ENCODE assay signal across 2 cellular contexts in the genomic region with DNA sequence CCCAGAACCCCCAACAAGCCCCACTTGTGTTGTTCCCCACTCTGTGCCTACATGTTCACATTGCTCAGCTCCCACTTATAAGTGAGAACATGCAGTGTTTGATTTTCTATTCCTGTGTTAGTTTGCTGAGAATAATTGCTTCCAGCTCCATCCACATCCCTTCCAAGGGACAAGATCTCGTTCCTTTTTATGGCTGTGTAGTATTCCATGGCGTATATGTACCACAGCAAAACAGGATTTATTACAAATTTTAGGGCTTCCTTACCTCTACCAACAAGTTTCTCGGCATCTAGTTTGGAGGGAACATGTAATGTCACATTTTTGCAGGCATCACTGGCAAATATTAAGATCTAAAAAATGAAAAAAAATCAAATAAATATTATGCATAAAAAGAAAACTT.
TF ChIP-seq lines count a peak whose summit lies in the region.

No MANE protein-coding gene starts in this region.

TF ChIP-seq in GM12891, 5 proteins besides CTCF, POLR2A, EP300 and RAD21:
- TF ChIP-seq POLR2AphosphoS5 (IDR thresholded peaks at IDR 0.05; ENCODE audit: low read depth, low read length) (no peak), TAF1 (IDR thresholded peaks at IDR 0.05; ENCODE audit: low read depth, low read length) (no peak), POU2F2 (IDR thresholded peaks at IDR 0.05; ENCODE audit: low read depth, low read length) (no peak), PAX5 (IDR thresholded peaks at IDR 0.05; ENCODE audit: insufficient read depth, low read length, severe bottlenecking) (no peak), SPI1 (IDR thresholded peaks at IDR 0.05; ENCODE audit: low read depth, low read length) (no peak)

TF ChIP-seq in K562, 482 proteins besides CTCF, POLR2A, EP300 and RAD21:
- TF ChIP-seq CEBPG (CRISPR knock-in tag; IDR thresholded peaks at IDR 0.05) (no peak), CEBPG (tag; conservative IDR thresholded peaks at IDR 0.05 in 1 of 2, IDR thresholded peaks at IDR 0.05 in 1 of 2) (no peak), THAP12 (CRISPR knock-in tag; IDR thresholded peaks at IDR 0.05) (no peak), ARID2 (IDR thresholded peaks at IDR 0.05) (no peak), SMARCC2 (IDR thresholded peaks at IDR 0.05; ENCODE audit: low read depth) (no peak), RBM25 (IDR thresholded peaks at IDR 0.05; ENCODE audit: low read depth, low read length, severe bottlenecking) (peak; percentile 57), ZNF146 (CRISPR knock-in tag; IDR thresholded peaks at IDR 0.05; ENCODE audit: unreplicated experiment) (peak; percentile 90), ZNF253 (CRISPR knock-in tag; conservative IDR thresholded peaks at IDR 0.05) (no peak), SETDB1 (IDR thresholded peaks at IDR 0.05; ENCODE audit: low read length) (no peak), RBM39 (optimal IDR thresholded peaks at IDR 0.05; ENCODE audit: low read depth, low read length) (no peak), XRCC3 (IDR thresholded peaks at IDR 0.05) (no peak), NFIX (CRISPR knock-in tag; IDR thresholded peaks at IDR 0.05; ENCODE audit: low read depth) (no peak), ETV6 (IDR thresholded peaks at IDR 0.05; ENCODE audit: borderline replicate concordance in 1 of 2, low read depth in 2 of 2, low read length in 1 of 2) (no peak), ETV6 (CRISPR knock-in tag; IDR thresholded peaks at IDR 0.05; ENCODE audit: borderline replicate concordance) (no peak), ZNF668 (CRISPR knock-in tag; IDR thresholded peaks at IDR 0.05) (no peak), ZNF24 (IDR thresholded peaks at IDR 0.05) (no peak), MEF2D (tag; conservative IDR thresholded peaks at IDR 0.05; ENCODE audit: low read depth) (no peak), TOE1 (IDR thresholded peaks at IDR 0.05; ENCODE audit: borderline replicate concordance) (no peak), TOE1 (CRISPR knock-in tag; IDR thresholded peaks at IDR 0.05; ENCODE audit: borderline replicate concordance, low read depth) (no peak), BACH1 (tag; IDR thresholded peaks at IDR 0.05) (no peak)
- TF ChIP-seq, protein P1, sequence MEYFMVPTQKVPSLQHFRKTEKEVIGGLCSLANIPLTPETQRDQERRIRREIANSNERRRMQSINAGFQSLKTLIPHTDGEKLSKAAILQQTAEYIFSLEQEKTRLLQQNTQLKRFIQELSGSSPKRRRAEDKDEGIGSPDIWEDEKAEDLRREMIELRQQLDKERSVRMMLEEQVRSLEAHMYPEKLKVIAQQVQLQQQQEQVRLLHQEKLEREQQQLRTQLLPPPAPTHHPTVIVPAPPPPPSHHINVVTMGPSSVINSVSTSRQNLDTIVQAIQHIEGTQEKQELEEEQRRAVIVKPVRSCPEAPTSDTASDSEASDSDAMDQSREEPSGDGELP (CRISPR knock-in tag; IDR thresholded peaks at IDR 0.05; ENCODE audit: borderline replicate concordance): no peak
